ENCODE assay signal across 1 cellular context in genomic region chr11:65894034-65894591, GRCh38.
TF ChIP-seq lines count a peak whose summit lies in the region.

No MANE protein-coding gene starts in this region.

TF ChIP-seq in endothelial cell of umbilical vein, 7 proteins besides CTCF, POLR2A, EP300 and RAD21:
- TF ChIP-seq FOS (IDR thresholded peaks at IDR 0.05; ENCODE audit: borderline replicate concordance, insufficient read depth, low read length) (peak; percentile 22), MYC (IDR thresholded peaks at IDR 0.05; ENCODE audit: low read depth, low read length) (no peak), POLR2AphosphoS5 (IDR thresholded peaks at IDR 0.05; ENCODE audit: insufficient read depth, low read depth, low read length) (peak; percentile 83), JUN (IDR thresholded peaks at IDR 0.05; ENCODE audit: borderline replicate concordance, insufficient read depth, insufficient read length, low read depth) (no peak), GATA2 (IDR thresholded peaks at IDR 0.05; ENCODE audit: insufficient read depth, insufficient read length, low read depth, low read length) (no peak), EZH2 (IDR thresholded peaks at IDR 0.05; ENCODE audit: borderline replicate concordance, low read depth, low read length, severe bottlenecking) (no peak), MAX (IDR thresholded peaks at IDR 0.05; ENCODE audit: insufficient read depth, insufficient read length) (no peak)
